16 cellular contexts compared by ENCODE assay signal in the genomic region with DNA sequence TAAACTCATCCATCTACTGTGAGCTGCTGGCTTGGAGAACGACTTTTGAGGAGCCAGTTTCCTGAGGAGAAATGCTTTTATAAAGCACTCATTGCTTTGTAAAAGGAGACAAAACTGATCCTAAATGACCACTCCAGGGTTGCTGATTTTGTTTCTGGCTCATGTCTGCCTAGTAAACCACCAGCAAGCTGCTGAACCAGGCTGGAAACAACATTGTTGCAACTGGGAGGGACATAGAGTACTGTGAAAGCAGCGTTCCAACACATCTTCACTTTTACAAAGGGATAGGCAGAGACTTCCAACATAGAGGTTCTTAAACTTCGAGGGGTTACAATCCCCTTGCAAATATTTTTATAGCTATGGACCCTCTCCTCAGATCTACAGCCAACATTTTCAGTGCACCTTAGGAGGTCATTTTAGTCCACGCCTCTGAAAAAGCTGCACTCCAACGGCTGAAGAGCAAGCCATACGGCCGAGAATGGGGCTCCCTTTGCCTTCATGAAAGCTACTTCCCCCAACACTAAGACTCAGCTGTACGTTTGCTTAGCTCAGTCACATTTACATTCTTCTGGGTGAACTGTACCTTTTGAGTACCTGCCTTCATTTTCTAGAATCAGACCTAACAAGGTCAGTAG. TPM values are rescaled to one million over a fixed set of nuclear protein-coding genes. Genes with fewer than 3 reads are reported as not detected.
DNase-seq lines count a peak whose midpoint lies in the region; ATAC-seq and TF ChIP-seq lines count a peak whose summit lies in the region.
"Had no signal": no experiment of that assay in that cellular context is flagged by ENCODE, and none has a peak within 500 bp of the region (broad histone marks: within the 10 kb centered on the region; RNA-seq: fewer than 3 reads in every experiment).

No MANE protein-coding gene starts in this region.

- DNase-seq in endodermal cell = no peak
- no peak for DNase-seq in stomach
- no peak for DNase-seq in NCI-H1092 treated with DMSO at 0.1 percent for 48 hours (lab: John Stamatoyannopoulos, UW)
- no peak for DNase-seq in NCI-H1436 (lab: John Stamatoyannopoulos, UW)
- DNase-seq in BE2C = no peak
- DNase-seq: DMS 273 treated with DMSO at 0.1 percent for 48 hours, MM.1S, NCI-H187 treated with DMSO at 0.1 percent for 48 hours, psoas muscle, T1000 had no signal

- no peaks in the 10 kb centered on the region for H3K27me3 Mint-ChIP-seq in endodermal cell (ENCODE audit: insufficient read depth)
- H3K27me3 Mint-ChIP-seq: dendritic cell treated with granulocyte-macrophage colony-stimulating factor and Interleukin-4, amounts not matched to agents 40 ng/mL and 50 ng/mL, for 4 days; stimulated activated naive CD8-positive, alpha-beta T cell treated with anti-CD3 and anti-CD28 coated beads, Interleukin-15, Interleukin-2, amounts not matched to agents 100 ng/mL and 50 ng/mL, for 24 hours had no signal

- no peak overlapping the region for H3K4me3 Mint-ChIP-seq in endodermal cell
- H3K4me3 Mint-ChIP-seq: dendritic cell treated with granulocyte-macrophage colony-stimulating factor and Interleukin-4, amounts not matched to agents 40 ng/mL and 50 ng/mL, for 4 days; immature natural killer cell; stimulated activated naive CD8-positive, alpha-beta T cell treated with anti-CD3 and anti-CD28 coated beads, Interleukin-15, Interleukin-2, amounts not matched to agents 100 ng/mL and 50 ng/mL, for 24 hours had no signal

- TF ChIP-seq CTCF in endodermal cell (conservative IDR thresholded peaks at IDR 0.05) (no peak), stomach (IDR thresholded peaks at IDR 0.05) (no peak), BE2C (IDR thresholded peaks at IDR 0.05; ENCODE audit: low read depth, low read length) (no peak)

- ATAC-seq in GM19324 (IDR thresholded peaks at IDR 0.05; ENCODE audit: low FRiP score, unreplicated experiment) = peak; percentile 13
- ATAC-seq in HG03064 (IDR thresholded peaks at IDR 0.05; ENCODE audit: low read depth, unreplicated experiment) = peak; percentile 7
- no peak for ATAC-seq in GM18502 (IDR thresholded peaks at IDR 0.05; ENCODE audit: poor library complexity, unreplicated experiment)

- H3K27me3 ChIP-seq in endodermal cell (ENCODE audit: control insufficient read depth, insufficient read depth, low read length, poor library complexity, severe bottlenecking) (no peaks in the 10 kb centered on the region), stomach (no peaks in the 10 kb centered on the region), BE2C (no peaks in the 10 kb centered on the region)

- peaks cover 26% of the 10 kb centered on the region for H3K36me3 Mint-ChIP-seq in endodermal cell (ENCODE audit: low read depth)

- H3K36me3 ChIP-seq in endodermal cell (ENCODE audit: control insufficient read depth, insufficient read depth, low read length) (peaks cover 51% of the 10 kb centered on the region), stomach (peaks cover 10 to 42% (median 32%) of the 10 kb centered on the region in 4 donors), BE2C (peaks cover 27% of the 10 kb centered on the region)

- H3K4me1 ChIP-seq in endodermal cell (ENCODE audit: control insufficient read depth, insufficient read depth, low read length) (no peaks in the 10 kb centered on the region), stomach (peaks cover 0 to 20% (median 12%) of the 10 kb centered on the region in 4 donors), BE2C (no peaks in the 10 kb centered on the region)
- H3K4me1 ChIP-seq: psoas muscle had no signal

- intact Hi-C loops in stomach (cut with DNase I; ENCODE audit: low total_unique reads) = no loop called here

- H3K27ac ChIP-seq in endodermal cell (ENCODE audit: low read depth, low read length) (no peak overlapping the region), stomach (peak overlapping the region in 3 of 5 donors; percentile 5 to 33 (median 16))
- H3K27ac ChIP-seq: psoas muscle had no signal

- peaks cover 12% of the 10 kb centered on the region for H3K4me1 Mint-ChIP-seq in endodermal cell
- H3K4me1 Mint-ChIP-seq: immature natural killer cell had no signal

- no peak for TF ChIP-seq EP300 in stomach (IDR thresholded peaks at IDR 0.05)

- H3K9me3 ChIP-seq in endodermal cell (ENCODE audit: control insufficient read depth, low read length) (peaks cover 8% of the 10 kb centered on the region), stomach (no peaks in the 10 kb centered on the region), BE2C (no peaks in the 10 kb centered on the region)
- H3K9me3 ChIP-seq: psoas muscle had no signal

- no peak for TF ChIP-seq POLR2A in stomach (IDR thresholded peaks at IDR 0.05)

- no peak overlapping the region for H3K4me3 ChIP-seq in endodermal cell (ENCODE audit: low read length)
- H3K4me3 ChIP-seq in stomach = no peak overlapping the region
- no peak overlapping the region for H3K4me3 ChIP-seq in BE2C (ENCODE audit: low read depth, low read length)
- H3K4me3 ChIP-seq: psoas muscle had no signal

- H3K9ac ChIP-seq in endodermal cell (ENCODE audit: extremely low read depth, low read length, poor library complexity, severe bottlenecking) = no peak overlapping the region

- H3K9me3 Mint-ChIP-seq in endodermal cell = no peaks in the 10 kb centered on the region
- H3K9me3 Mint-ChIP-seq: dendritic cell treated with granulocyte-macrophage colony-stimulating factor and Interleukin-4, amounts not matched to agents 40 ng/mL and 50 ng/mL, for 4 days; immature natural killer cell; stimulated activated naive CD8-positive, alpha-beta T cell treated with anti-CD3 and anti-CD28 coated beads, Interleukin-15, Interleukin-2, amounts not matched to agents 100 ng/mL and 50 ng/mL, for 24 hours had no signal

- H3K27ac Mint-ChIP-seq in endodermal cell = peak overlapping the region; percentile 31
- H3K27ac Mint-ChIP-seq: dendritic cell treated with granulocyte-macrophage colony-stimulating factor and Interleukin-4, amounts not matched to agents 40 ng/mL and 50 ng/mL, for 4 days; immature natural killer cell; stimulated activated naive CD8-positive, alpha-beta T cell treated with anti-CD3 and anti-CD28 coated beads, Interleukin-15, Interleukin-2, amounts not matched to agents 100 ng/mL and 50 ng/mL, for 24 hours had no signal

- 82 to 83% methylated on average over 7 to 8 of the region's 8 CpGs for WGBS in endodermal cell (ENCODE audit: insufficient coverage in 1 of 2, insufficient read length in 1 of 2), 2 experiments
- 75 to 90% (median 79%) methylated on average over 8 of the region's 8 CpGs for WGBS in stomach, 5 donors

RNA-seq across cellular contexts. Expression of a gene that starts 54.7 kb away (rescaled TPM):
- total RNA-seq in endodermal cell (10 to 100 TPM; 19.4 to 21.0 TPM), stomach (10 to 100 TPM in 4 of 5 donors, 1 to 10 TPM in 1; 1.2 to 41.1 (median 18.4) TPM)
- polyA plus RNA-seq in endodermal cell (2013, experiment 1 of 2) = 32.9 TPM
- 30.0 TPM for polyA plus RNA-seq in endodermal cell (2013, experiment 2 of 2)
- polyA plus RNA-seq in stomach = 1 to 10 TPM; 2.6 to 5.6 (median 3.0) TPM
- polyA plus RNA-seq in BE2C (2012; ENCODE audit: insufficient read depth, insufficient read length, low read depth) = 12.7 TPM
